Comparison of ENCODE assay signal across 5 cellular contexts in genomic region chr4:111215755-111216154, GRCh38.
"Had no signal": no experiment of that assay in that cellular context is flagged by ENCODE, and none has a peak within 500 bp of the region (broad histone marks: within the 10 kb centered on the region; RNA-seq: fewer than 3 reads in every experiment).

No MANE protein-coding gene starts in this region.

- DNase-seq: KBM-7, KG1 had no signal

- H3K27ac ChIP-seq: HL-60, KMS-11 had no signal

- FAIRE-seq: HTR-8/SVneo had no signal

- H3K4me2 ChIP-seq: KMS-11 had no signal

- H3K9ac ChIP-seq: KMS-11 had no signal
